ENCODE assay signal across 14 cellular contexts in genomic region chr3:128548426-128549282, GRCh38. TPM values are rescaled to one million over a fixed set of nuclear protein-coding genes. Genes with fewer than 3 reads are reported as not detected.
DNase-seq lines count a peak whose midpoint lies in the region; ATAC-seq and TF ChIP-seq lines count a peak whose summit lies in the region.
"Had no signal": no experiment of that assay in that cellular context is flagged by ENCODE, and none has a peak within 500 bp of the region (broad histone marks: within the 10 kb centered on the region; RNA-seq: fewer than 3 reads in every experiment).

No MANE protein-coding gene starts in this region.

- H3K27ac Mint-ChIP-seq in endothelial cell (ENCODE audit: unreplicated experiment) (peak overlapping the region; percentile 95), nephron (peak overlapping the region; percentile 99 to 100 (median 99))
- H3K27ac Mint-ChIP-seq in activated T-cell treated with anti-CD3 and anti-CD28 coated beads, Interleukin-2, amount 50 U/mL, for 72 hours: no peak overlapping the region
- H3K27ac Mint-ChIP-seq: B cell had no signal

- H3K36me3 Mint-ChIP-seq in endothelial cell (ENCODE audit: low read depth, unreplicated experiment) (peaks cover 3% of the 10 kb centered on the region), nephron (ENCODE audit: low read depth) (peaks cover under 1% of the 10 kb centered on the region)
- H3K36me3 Mint-ChIP-seq in activated T-cell treated with anti-CD3 and anti-CD28 coated beads, Interleukin-2, amount 50 U/mL, for 72 hours (ENCODE audit: insufficient read depth in 2 of 2): no peaks in the 10 kb centered on the region

- no peak for ATAC-seq in activated T-cell treated with anti-CD3 and anti-CD28 coated beads, Interleukin-2, amount 50 U/mL, for 72 hours (replicated peaks in 1 of 2)
- ATAC-seq in GM19351 (IDR thresholded peaks at IDR 0.05; ENCODE audit: unreplicated experiment): no peak

- H3K9me3 Mint-ChIP-seq in endothelial cell (ENCODE audit: unreplicated experiment) (no peaks in the 10 kb centered on the region), nephron (peaks cover 6% of the 10 kb centered on the region)
- H3K9me3 Mint-ChIP-seq in activated T-cell treated with anti-CD3 and anti-CD28 coated beads, Interleukin-2, amount 50 U/mL, for 72 hours: no peaks in the 10 kb centered on the region

- intact Hi-C loops in vagina (cut with DNase I): no loop called here

- DNase-seq in BE2C: peak; percentile 53
- DNase-seq in SJSA1 (ENCODE audit: low read depth in 1 of 2, low spot score in 2 of 2): peak in 1 of 2 experiments; percentile 66
- DNase-seq in endothelial cell (ENCODE audit: low spot score): no peak
- no peak for DNase-seq in activated T-cell treated with anti-CD3 and anti-CD28 coated beads, Interleukin-2, amount 50 U/mL, for 72 hours
- DNase-seq in vagina (ENCODE audit: extremely low spot score in 2 of 2): no peak
- no peak for DNase-seq in COLO668 (lab: John Stamatoyannopoulos, UW; ENCODE audit: unreplicated experiment)
- DNase-seq: activated effector memory CD4-positive, alpha-beta T cell treated with anti-CD3 and anti-CD28 coated beads, Interleukin-2, amount 50 U/mL, for 16 hours; NCI-H446; retina had no signal

- H3K4me3 ChIP-seq in BE2C (ENCODE audit: low read depth, low read length) (peak overlapping the region; percentile 3; the same call in 1 of the 2 replicates), SJSA1 (no peak overlapping the region), vagina (peak overlapping the region in 1 of 2 donors; percentile 13)
- H3K4me3 ChIP-seq: suprapubic skin had no signal

- TF ChIP-seq CTCF in BE2C (IDR thresholded peaks at IDR 0.05; ENCODE audit: low read depth, low read length) (no peak), endothelial cell (IDR thresholded peaks at IDR 0.05; ENCODE audit: unreplicated experiment) (no peak), nephron (IDR thresholded peaks at IDR 0.05; ENCODE audit: unreplicated experiment in 3 of 3) (no peak), vagina (IDR thresholded peaks at IDR 0.05) (no peak)

- H3K4me3 Mint-ChIP-seq in endothelial cell (ENCODE audit: unreplicated experiment): no peak overlapping the region
- peak overlapping the region; percentile 46 to 70 (median 64) for H3K4me3 Mint-ChIP-seq in nephron
- no peak overlapping the region for H3K4me3 Mint-ChIP-seq in activated T-cell treated with anti-CD3 and anti-CD28 coated beads, Interleukin-2, amount 50 U/mL, for 72 hours
- H3K4me3 Mint-ChIP-seq: B cell had no signal

- H3K27ac ChIP-seq in SJSA1 (peak overlapping the region; percentile 87), vagina (no peak overlapping the region)
- H3K27ac ChIP-seq: HL-60, suprapubic skin had no signal

- H3K9me3 ChIP-seq in BE2C: no peaks in the 10 kb centered on the region
- H3K9me3 ChIP-seq in SJSA1 (replicated peaks): no peaks in the 10 kb centered on the region; the same call in 1 of the 2 replicates
- H3K9me3 ChIP-seq in vagina: no peaks in the 10 kb centered on the region
- H3K9me3 ChIP-seq: suprapubic skin had no signal

- no peak for TF ChIP-seq POLR2A in vagina (IDR thresholded peaks at IDR 0.05)

- H3K4me1 ChIP-seq in BE2C (peaks cover 37% of the 10 kb centered on the region), SJSA1 (replicated peaks) (peaks cover 39% of the 10 kb centered on the region), vagina (peaks cover 10% of the 10 kb centered on the region)
- H3K4me1 ChIP-seq: suprapubic skin had no signal

- H3K27me3 Mint-ChIP-seq in endothelial cell (ENCODE audit: unreplicated experiment): peaks cover 10% of the 10 kb centered on the region
- peaks cover 22% of the 10 kb centered on the region for H3K27me3 Mint-ChIP-seq in nephron (ENCODE audit: low read depth)
- H3K27me3 Mint-ChIP-seq in activated T-cell treated with anti-CD3 and anti-CD28 coated beads, Interleukin-2, amount 50 U/mL, for 72 hours (ENCODE audit: low read depth): peaks cover 32% of the 10 kb centered on the region

- H3K36me3 ChIP-seq in BE2C (no peaks in the 10 kb centered on the region), SJSA1 (no peaks in the 10 kb centered on the region), vagina (no peaks in the 10 kb centered on the region)
- H3K36me3 ChIP-seq: suprapubic skin had no signal

- peaks cover 48% of the 10 kb centered on the region for H3K4me1 Mint-ChIP-seq in endothelial cell (ENCODE audit: unreplicated experiment)
- H3K4me1 Mint-ChIP-seq in nephron: peaks cover 53% of the 10 kb centered on the region
- H3K4me1 Mint-ChIP-seq in activated T-cell treated with anti-CD3 and anti-CD28 coated beads, Interleukin-2, amount 50 U/mL, for 72 hours (ENCODE audit: low read depth): no peaks in the 10 kb centered on the region
- H3K4me1 Mint-ChIP-seq: B cell had no signal

- H3K27me3 ChIP-seq in BE2C: no peaks in the 10 kb centered on the region
- H3K27me3 ChIP-seq in SJSA1 (replicated peaks): no peaks in the 10 kb centered on the region
- H3K27me3 ChIP-seq in vagina: no peaks in the 10 kb centered on the region

RNA-seq across cellular contexts. Expression of gene GATA2, which starts 55.7 kb away (rescaled TPM):
- 791 TPM for polyA plus RNA-seq in BE2C (2012; ENCODE audit: insufficient read depth, insufficient read length, low read depth)
- total RNA-seq in SJSA1 (2014; rRNA removed; shearing (Covaris generic)): 14.9 and 15.5 TPM in 2 replicates
- total RNA-seq in endothelial cell (ENCODE audit: unreplicated experiment) (37.9 TPM), vagina (50.6 TPM)
- total RNA-seq in activated T-cell treated with anti-CD3 and anti-CD28 coated beads, Interleukin-2, amount 50 U/mL, for 72 hours: 1 to 10 TPM; 2.9 to 4.1 TPM
- total RNA-seq: B cell had no signal

Comparison
In these comparisons a context has a peak if more than half of its experiments do, and no peak if none do; other contexts are left out.
1. H3K4me3 Mint-ChIP-seq: peak in nephron (3 of 3); none in endothelial cell (single experiment) and activated T-cell treated with anti-CD3 and anti-CD28 coated beads, Interleukin-2, amount 50 U/mL, for 72 hours (0 of 2).